1 cellular context compared by ENCODE assay signal in genomic region chr11:33428435-33428834, GRCh38. TPM values are rescaled to one million over a fixed set of nuclear protein-coding genes. Genes with fewer than 3 reads are reported as not detected.
"Had no signal": no experiment of that assay in that cellular context is flagged by ENCODE, and none has a peak within 500 bp of the region (broad histone marks: within the 10 kb centered on the region; RNA-seq: fewer than 3 reads in every experiment).

No MANE protein-coding gene starts in this region.

RNA-seq across cellular contexts. Expression of gene KIAA1549L, which starts 52.5 kb away (rescaled TPM):
- polyA plus RNA-seq: IgD-negative memory B cell had no signal
